In genomic region chr10:1631282-1631681, GRCh38 we compare ENCODE assay signal across 19 cellular contexts.
DNase-seq lines count a peak whose midpoint lies in the region; ATAC-seq and TF ChIP-seq lines count a peak whose summit lies in the region.
"Had no signal": no experiment of that assay in that cellular context is flagged by ENCODE, and none has a peak within 500 bp of the region (broad histone marks: within the 10 kb centered on the region; RNA-seq: fewer than 3 reads in every experiment).

No MANE protein-coding gene starts in this region.

- peak; percentile 18 for DNase-seq in MCF 10A (ENCODE audit: unreplicated experiment)
- DNase-seq in breast epithelium (ENCODE audit: low spot score in 2 of 2) = no peak
- peak; percentile 90 for DNase-seq in NCI-H2029 (lab: John Stamatoyannopoulos, UW)
- DNase-seq in effector memory CD8-positive, alpha-beta T cell = no peak
- DNase-seq in SIG-M5 (lab: John Stamatoyannopoulos, UW) = no peak
- DNase-seq: foreskin fibroblast, H9, NCI-H1930, NCI-H748 treated with DMSO at 0.1 percent for 48 hours, testis had no signal

- intact Hi-C loops in MCF 10A (cut with micrococcal nuclease) = no loop called here
- intact Hi-C loops in breast epithelium (cut with DNase I; ENCODE audit: low total_unique reads) = no loop called here

- H3K4me1 ChIP-seq in breast epithelium = no peaks in the 10 kb centered on the region
- H3K4me1 ChIP-seq: Caco-2, right atrium auricular region, SJCRH30, testis had no signal

- no peaks in the 10 kb centered on the region for H3K36me3 ChIP-seq in breast epithelium
- H3K36me3 ChIP-seq: right atrium auricular region, SJCRH30 had no signal

- H3K9me3 ChIP-seq in breast epithelium = no peaks in the 10 kb centered on the region
- H3K9me3 ChIP-seq: SJCRH30, testis had no signal

- TF ChIP-seq CTCF in MCF 10A (IDR thresholded peaks at IDR 0.05; ENCODE audit: unreplicated experiment) (no peak), breast epithelium (IDR thresholded peaks at IDR 0.05) (no peak)

- H3K9me3 Mint-ChIP-seq in MCF 10A (ENCODE audit: unreplicated experiment) = no peaks in the 10 kb centered on the region
- no peaks in the 10 kb centered on the region for H3K9me3 Mint-ChIP-seq in effector memory CD8-positive, alpha-beta T cell
- H3K9me3 Mint-ChIP-seq: activated T-helper 17 cell treated with anti-CD3 and anti-CD28 coated beads, Interleukin-2, amount 50 U/mL, for 72 hours; dendritic cell treated with granulocyte-macrophage colony-stimulating factor and Interleukin-4, amounts not matched to agents 40 ng/mL and 50 ng/mL, for 4 days; H9 had no signal

- peak; percentile 76 for ATAC-seq in effector memory CD8-positive, alpha-beta T cell (replicated peaks)
- ATAC-seq in GM21529 (IDR thresholded peaks at IDR 0.05; ENCODE audit: unreplicated experiment) (no peak), HG03565 (IDR thresholded peaks at IDR 0.05; ENCODE audit: unreplicated experiment) (no peak)
- ATAC-seq: activated T-helper 17 cell treated with anti-CD3 and anti-CD28 coated beads, Interleukin-2, amount 50 U/mL, for 72 hours had no signal

- no peaks in the 10 kb centered on the region for H3K27me3 Mint-ChIP-seq in MCF 10A (ENCODE audit: insufficient read depth, unreplicated experiment)
- peaks cover 38 to 82% of the 10 kb centered on the region in 2 donors for H3K27me3 Mint-ChIP-seq in effector memory CD8-positive, alpha-beta T cell
- H3K27me3 Mint-ChIP-seq: dendritic cell treated with granulocyte-macrophage colony-stimulating factor and Interleukin-4, amounts not matched to agents 40 ng/mL and 50 ng/mL, for 4 days had no signal

- peaks cover 24% of the 10 kb centered on the region for H3K36me3 Mint-ChIP-seq in MCF 10A (ENCODE audit: insufficient read depth, unreplicated experiment)
- H3K36me3 Mint-ChIP-seq in effector memory CD8-positive, alpha-beta T cell (ENCODE audit: insufficient read depth) = no peaks in the 10 kb centered on the region

- no TSS peak for BruUV-seq in MCF 10A (replicated peaks; lab: Mats Ljungman, UMichigan)

- no peak overlapping the region for H3K27ac ChIP-seq in breast epithelium
- H3K27ac ChIP-seq: epithelial cell of prostate, hepatocyte, right atrium auricular region, SJCRH30, testis had no signal

- POLR2A ChIA-PET in MCF 10A (lab: Yijun Ruan, JAX) = interaction anchor here (0.7 kb wide), 1 partner anchor 211 kb away, joined by 3 read pairs; no protein-coding TSS in a partner anchor

- no peaks in the 10 kb centered on the region for H3K4me1 Mint-ChIP-seq in MCF 10A (ENCODE audit: insufficient read depth, unreplicated experiment)
- peaks cover 0 to 5% of the 10 kb centered on the region in 2 donors for H3K4me1 Mint-ChIP-seq in effector memory CD8-positive, alpha-beta T cell (ENCODE audit: low read depth in 2 of 2)
- H3K4me1 Mint-ChIP-seq: activated T-helper 17 cell treated with anti-CD3 and anti-CD28 coated beads, Interleukin-2, amount 50 U/mL, for 72 hours had no signal

- TF ChIP-seq POLR2A in breast epithelium (IDR thresholded peaks at IDR 0.05) = no peak

- no peak overlapping the region for H3K4me3 ChIP-seq in breast epithelium
- H3K4me3 ChIP-seq: hepatocyte, right atrium auricular region, SJCRH30, testis had no signal

- peaks cover 0 to 9% of the 10 kb centered on the region in 2 donors for H3K27me3 ChIP-seq in breast epithelium
- H3K27me3 ChIP-seq: hepatocyte, right atrium auricular region, SJCRH30, testis had no signal

- CTCF ChIA-PET in MCF 10A (lab: Yijun Ruan, JAX) = interaction anchor here (1.0 kb wide), 1 partner anchor 10 kb away, joined by 3 read pairs; no protein-coding TSS in a partner anchor

- no peak overlapping the region for H3K4me3 Mint-ChIP-seq in MCF 10A (ENCODE audit: unreplicated experiment)
- H3K4me3 Mint-ChIP-seq in effector memory CD8-positive, alpha-beta T cell = no peak overlapping the region
- H3K4me3 Mint-ChIP-seq: activated T-helper 17 cell treated with anti-CD3 and anti-CD28 coated beads, Interleukin-2, amount 50 U/mL, for 72 hours; dendritic cell treated with granulocyte-macrophage colony-stimulating factor and Interleukin-4, amounts not matched to agents 40 ng/mL and 50 ng/mL, for 4 days; H9 had no signal

- no peak overlapping the region for H3K27ac Mint-ChIP-seq in MCF 10A (ENCODE audit: low read depth, unreplicated experiment)
- no peak overlapping the region for H3K27ac Mint-ChIP-seq in effector memory CD8-positive, alpha-beta T cell
- H3K27ac Mint-ChIP-seq: activated T-helper 17 cell treated with anti-CD3 and anti-CD28 coated beads, Interleukin-2, amount 50 U/mL, for 72 hours; dendritic cell treated with granulocyte-macrophage colony-stimulating factor and Interleukin-4, amounts not matched to agents 40 ng/mL and 50 ng/mL, for 4 days had no signal

Comparison
In these comparisons a context has a peak if more than half of its experiments do, and no peak if none do; other contexts are left out.
1. DNase-seq: peak in MCF 10A (single experiment) and NCI-H2029 (single experiment); none in breast epithelium (0 of 2), effector memory CD8-positive, alpha-beta T cell (0 of 3) and SIG-M5 (single experiment).